Comparison of ENCODE assay signal across 17 cellular contexts in the genomic region with DNA sequence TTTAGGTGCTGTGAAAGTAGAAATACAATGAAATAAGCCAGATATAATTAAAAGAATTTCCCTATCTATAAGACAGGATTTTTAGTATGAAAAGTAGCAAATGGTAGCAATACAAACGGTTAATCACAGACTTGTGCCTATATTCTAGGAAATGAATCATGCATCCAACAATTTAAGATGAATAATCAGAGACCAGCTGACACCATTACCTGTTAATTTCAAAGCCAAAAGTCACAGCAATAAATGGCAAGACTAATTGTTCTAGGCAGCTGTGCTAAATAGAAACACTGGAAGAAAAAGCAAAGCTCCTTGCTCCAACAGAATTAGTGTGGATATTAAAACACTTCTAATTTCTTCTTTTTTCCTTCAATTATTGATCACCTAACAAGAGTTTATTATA. TPM values are rescaled to one million over a fixed set of nuclear protein-coding genes. Genes with fewer than 3 reads are reported as not detected.
DNase-seq lines count a peak whose midpoint lies in the region; TF ChIP-seq lines count a peak whose summit lies in the region.
"Had no signal": no experiment of that assay in that cellular context is flagged by ENCODE, and none has a peak within 500 bp of the region (broad histone marks: within the 10 kb centered on the region; RNA-seq: fewer than 3 reads in every experiment).

No MANE protein-coding gene starts in this region.

- H3K4me1 Mint-ChIP-seq in endodermal cell = no peaks in the 10 kb centered on the region
- H3K4me1 Mint-ChIP-seq: CD14-positive monocyte had no signal

- H3K4me3 ChIP-seq in GM23248 (no peak overlapping the region), OCI-LY7 (ENCODE audit: low read depth, low read length, poor library complexity, severe bottlenecking) (no peak overlapping the region), endodermal cell (ENCODE audit: low read length) (no peak overlapping the region)
- H3K4me3 ChIP-seq: GM12878, SJSA1 had no signal

- H3K4me1 ChIP-seq in GM23248 (ENCODE audit: insufficient read depth) (peaks cover 9% of the 10 kb centered on the region), OCI-LY7 (ENCODE audit: insufficient read depth, low read length, poor library complexity, severe bottlenecking) (peaks cover 27% of the 10 kb centered on the region), endodermal cell (ENCODE audit: control insufficient read depth, insufficient read depth, low read length) (no peaks in the 10 kb centered on the region)
- H3K4me1 ChIP-seq: Caco-2, SJSA1 had no signal

- 25 to 28% methylated on average over 1 of the region's 1 CpG for WGBS in GM23248 (ENCODE audit: low coverage in 1 of 2, low lambda C conversion rate in 2 of 2, missing lambda C conversion rate in 2 of 2), 2 experiments
- 71 to 92% methylated on average over 1 of the region's 1 CpG for WGBS in endodermal cell (ENCODE audit: insufficient coverage in 1 of 2, insufficient read length in 1 of 2), 2 experiments

- H3K9me3 ChIP-seq in GM23248 (ENCODE audit: low read depth) (peaks cover 6% of the 10 kb centered on the region), OCI-LY7 (ENCODE audit: low read length) (peaks cover 8% of the 10 kb centered on the region; the same call in 1 of the 2 replicates), endodermal cell (ENCODE audit: control insufficient read depth, low read length) (peaks cover 23% of the 10 kb centered on the region)
- H3K9me3 ChIP-seq: Caco-2, SJSA1 had no signal

- H3K27ac ChIP-seq in GM23248 = no peak overlapping the region
- peak overlapping the region; percentile 59 for H3K27ac ChIP-seq in OCI-LY7 (ENCODE audit: low read depth, low read length, poor library complexity, severe bottlenecking)
- H3K27ac ChIP-seq in endodermal cell (ENCODE audit: low read depth, low read length) = no peak overlapping the region
- H3K27ac ChIP-seq: SJSA1 had no signal

- H3K79me2 ChIP-seq in GM23248 (ENCODE audit: insufficient read depth) (no peaks in the 10 kb centered on the region), OCI-LY7 (ENCODE audit: insufficient read depth, low read depth, low read length) (no peaks in the 10 kb centered on the region)

- BruUV-seq in OCI-LY7 (replicated peaks; lab: Mats Ljungman, UMichigan) = no TSS peak

- CTCF ChIA-PET in OCI-LY7 (lab: Charles Lee; ENCODE audit: unreplicated experiment) = interaction anchor here (1.0 kb wide), 1 partner anchor 15 kb away, joined by 3 read pairs; no protein-coding TSS in a partner anchor

- POLR2A ChIA-PET in OCI-LY7 (lab: Charles Lee) = interaction anchor here (0.7 to 1.3 kb wide), 5 partner anchors 17 to 55 kb away, joined by 3 to 4 read pairs (median 3); a partner anchor contains a TSS

- intact Hi-C loops in OCI-LY7 (cut with micrococcal nuclease; ENCODE audit: unreplicated experiment) (no loop called here), posterior vena cava (cut with DNase I) (no loop called here)

- no peaks in the 10 kb centered on the region for H3F3A ChIP-seq in GM23248 (ENCODE audit: insufficient read depth)

- in situ Hi-C loops in GM23248 (cut with MboI) = no loop called here

- H3K4me2 ChIP-seq in GM23248 (ENCODE audit: unreplicated experiment) (no peak overlapping the region), OCI-LY7 (ENCODE audit: low read length) (peak overlapping the region; percentile 61)

- H3K4me3 Mint-ChIP-seq in endodermal cell = no peak overlapping the region
- H3K4me3 Mint-ChIP-seq: CD14-positive monocyte had no signal

- H3K9me2 ChIP-seq in GM23248 (ENCODE audit: insufficient read depth) (no peaks in the 10 kb centered on the region), OCI-LY7 (ENCODE audit: insufficient read depth, low read length) (no peaks in the 10 kb centered on the region)

- peaks cover 8% of the 10 kb centered on the region for H3K9me3 Mint-ChIP-seq in endodermal cell

- H3K9ac ChIP-seq in GM23248 = no peak overlapping the region
- no peak overlapping the region for H3K9ac ChIP-seq in endodermal cell (ENCODE audit: extremely low read depth, low read length, poor library complexity, severe bottlenecking)

- H3K27me3 Mint-ChIP-seq in endodermal cell (ENCODE audit: insufficient read depth) = no peaks in the 10 kb centered on the region

- H2AFZ ChIP-seq in GM23248 (no peak overlapping the region), OCI-LY7 (ENCODE audit: low read length) (no peak overlapping the region)

- H4K20me1 ChIP-seq in GM23248 (ENCODE audit: insufficient read depth) (no peaks in the 10 kb centered on the region), OCI-LY7 (ENCODE audit: insufficient read depth, low read length) (no peaks in the 10 kb centered on the region)

- H3K36me3 ChIP-seq in GM23248 (ENCODE audit: low read depth) (peaks cover 67% of the 10 kb centered on the region), OCI-LY7 (ENCODE audit: insufficient read depth, low read length) (peaks cover 4% of the 10 kb centered on the region; the same call in 1 of the 2 replicates), endodermal cell (ENCODE audit: control insufficient read depth, insufficient read depth, low read length) (peaks cover 93% of the 10 kb centered on the region)

- no peaks in the 10 kb centered on the region for H3K27me3 ChIP-seq in GM23248 (replicated peaks; ENCODE audit: insufficient read depth)
- no peaks in the 10 kb centered on the region for H3K27me3 ChIP-seq in endodermal cell (ENCODE audit: control insufficient read depth, insufficient read depth, low read length, poor library complexity, severe bottlenecking)
- H3K27me3 ChIP-seq: SJSA1 had no signal

- no peak overlapping the region for H3K27ac Mint-ChIP-seq in endodermal cell
- H3K27ac Mint-ChIP-seq: CD14-positive monocyte had no signal

- peak; percentile 27 for DNase-seq in GM23248
- DNase-seq in OCI-LY7 (ENCODE audit: low spot score) = no peak
- DNase-seq in dermis blood vessel endothelial cell = peak; percentile 85
- DNase-seq in kidney glomerular epithelial cell (lab: John Stamatoyannopoulos, UW) = peak; percentile 9
- no peak for DNase-seq in endodermal cell
- no peak for DNase-seq in NCI-H1105 (lab: John Stamatoyannopoulos, UW)
- no peak for DNase-seq in posterior vena cava (ENCODE audit: low spot score)
- DNase-seq in DMS153 treated with DMSO at 0.1 percent for 48 hours (lab: John Stamatoyannopoulos, UW; ENCODE audit: unreplicated experiment) = no peak
- DNase-seq: Caco-2, DMS53, NCI-H1105 treated with DMSO at 0.1 percent for 48 hours, NCI-H2029 treated with DMSO at 0.1 percent for 48 hours, NCI-H510A, NCI-H82 had no signal

- peaks cover 71% of the 10 kb centered on the region for H3K36me3 Mint-ChIP-seq in endodermal cell (ENCODE audit: low read depth)

- TF ChIP-seq CTCF in OCI-LY7 (conservative IDR thresholded peaks at IDR 0.05; ENCODE audit: low read length) (no peak), endodermal cell (conservative IDR thresholded peaks at IDR 0.05) (no peak)

RNA-seq across cellular contexts. Expression of a gene that starts 35.1 kb away (rescaled TPM):
- 3.8 and 5.3 TPM in 2 replicates for total RNA-seq in GM23248 (2014; rRNA removed; shearing (Covaris generic))
- 3.5 and 3.6 TPM in 2 replicates for polyA plus RNA-seq in GM23248 (2016; fragmentation: Nextera tagmentation; extraction: Ambion mirVana)
- not detected in 2 replicates for total RNA-seq in OCI-LY7 (2014; rRNA removed; shearing (Covaris generic))
- total RNA-seq in OCI-LY7 (2022) (not detected in 2 replicates), dermis blood vessel endothelial cell (2.2 and 3.1 TPM in 2 replicates), endodermal cell (under 1 TPM in 1 of 2 donors, not detected in 1; 0.18 TPM), posterior vena cava (under 1 TPM; 0.38 to 0.56 TPM)
- polyA plus RNA-seq in endodermal cell (2013, experiment 1 of 2) = not detected
- not detected for polyA plus RNA-seq in endodermal cell (2013, experiment 2 of 2)
- total RNA-seq: GM12878 had no signal
- polyA plus RNA-seq: CD14-positive monocyte had no signal

RNA-seq across cellular contexts. Expression of a gene that starts 47.2 kb away (rescaled TPM):
- total RNA-seq in GM23248 (2014; rRNA removed; shearing (Covaris generic)) = 17.3 and 24.8 TPM in 2 replicates
- 9.0 and 9.5 TPM in 2 replicates for polyA plus RNA-seq in GM23248 (2016; fragmentation: Nextera tagmentation; extraction: Ambion mirVana)
- total RNA-seq in OCI-LY7 (2014; rRNA removed; shearing (Covaris generic)) = 8.3 and 9.6 TPM in 2 replicates
- total RNA-seq in OCI-LY7 (2022) (11.3 and 13.9 TPM in 2 replicates), dermis blood vessel endothelial cell (33.4 and 38.1 TPM in 2 replicates), endodermal cell (10 to 100 TPM; 56.6 to 58.5 TPM), posterior vena cava (10 to 100 TPM; 20.4 to 21.9 TPM)
- 26.0 TPM for polyA plus RNA-seq in endodermal cell (2013, experiment 1 of 2)
- polyA plus RNA-seq in endodermal cell (2013, experiment 2 of 2) = 25.8 TPM

Comparison
In these comparisons a context has a peak if more than half of its experiments do, and no peak if none do; other contexts are left out.
1. DNase-seq: peak in GM23248 (single experiment), dermis blood vessel endothelial cell (single experiment) and kidney glomerular epithelial cell (single experiment); none in OCI-LY7 (single experiment), endodermal cell (single experiment), NCI-H1105 (single experiment), posterior vena cava (single experiment) and DMS153 treated with DMSO at 0.1 percent for 48 hours (single experiment).